ENCODE assay signal across 16 cellular contexts in genomic region chr14:106209745-106210144, GRCh38.
DNase-seq lines count a peak whose midpoint lies in the region; ATAC-seq lines count a peak whose summit lies in the region.
"Had no signal": no experiment of that assay in that cellular context is flagged by ENCODE, and none has a peak within 500 bp of the region (broad histone marks: within the 10 kb centered on the region; RNA-seq: fewer than 3 reads in every experiment).

No MANE protein-coding gene starts in this region.

- no peak overlapping the region for H3K4me3 Mint-ChIP-seq in activated CD4-positive, alpha-beta T cell treated with anti-CD3 and anti-CD28 coated beads, Interleukin-2, amount 10 ng/mL, durations not matched to agents 7 days and 5 days
- H3K4me3 Mint-ChIP-seq: dendritic cell treated with granulocyte-macrophage colony-stimulating factor and Interleukin-4, amounts not matched to agents 40 ng/mL and 50 ng/mL, for 4 days; naive B cell; WTC11 had no signal

- H3K4me1 Mint-ChIP-seq in activated CD4-positive, alpha-beta T cell treated with anti-CD3 and anti-CD28 coated beads, Interleukin-2, amount 10 ng/mL, durations not matched to agents 7 days and 5 days, result peaks cover 13% of the 10 kb centered on the region
- H3K4me1 Mint-ChIP-seq: WTC11 had no signal

- DNase-seq in stimulated activated CD4-positive, alpha-beta T cell treated with anti-CD3 and anti-CD28 coated beads, Interleukin-12 subunit alpha, Interleukin-12 subunit beta, amount 100 ng/mL, for 4 hours, result peak; percentile 20
- no peak for DNase-seq in stimulated activated CD4-positive, alpha-beta T cell treated with anti-CD3 and anti-CD28 coated beads, Interleukin-4, amount 100 ng/mL, for 24 hours
- DNase-seq in activated CD4-positive, alpha-beta T cell treated with anti-CD3 and anti-CD28 coated beads, Interleukin-2, amount 10 ng/mL, durations not matched to agents 7 days and 5 days, result peak; percentile 36
- DNase-seq in activated naive CD4-positive, alpha-beta T cell treated with anti-CD3 and anti-CD28 coated beads, Interleukin-2, amount 50 U/mL, for 72 hours (ENCODE audit: low spot score in 2 of 2), result no peak
- no peak for DNase-seq in stimulated activated naive CD8-positive, alpha-beta T cell treated with anti-CD3 and anti-CD28 coated beads, Interleukin-15, Interleukin-2, amounts not matched to agents 100 U/mL and 50 U/mL, for 24 hours
- DNase-seq in occipital lobe (lab: John Stamatoyannopoulos, UW) (no peak), NCI-H524 treated with DMSO at 0.1 percent for 48 hours (lab: John Stamatoyannopoulos, UW) (no peak)
- DNase-seq: ACHN, COR-L47, naive B cell, NCI-H2081 treated with DMSO at 0.1 percent for 48 hours, NCI-H82, SW 1271 had no signal

- ATAC-seq in activated naive CD4-positive, alpha-beta T cell treated with anti-CD3 and anti-CD28 coated beads, Interleukin-2, amount 50 U/mL, for 72 hours, result peak; percentile 76 to 82
- peak; percentile 49 for ATAC-seq in stimulated activated naive CD8-positive, alpha-beta T cell treated with anti-CD3 and anti-CD28 coated beads, Interleukin-15, Interleukin-2, amounts not matched to agents 100 U/mL and 50 U/mL, for 24 hours
- ATAC-seq in HG02870 (IDR thresholded peaks at IDR 0.05; ENCODE audit: unreplicated experiment), result no peak
- ATAC-seq: WTC11 had no signal

- H3K27me3 Mint-ChIP-seq in activated CD4-positive, alpha-beta T cell treated with anti-CD3 and anti-CD28 coated beads, Interleukin-2, amount 10 ng/mL, durations not matched to agents 7 days and 5 days, result peaks cover 33% of the 10 kb centered on the region

- CTCF ChIA-PET in activated CD4-positive, alpha-beta T cell treated with anti-CD3 and anti-CD28 coated beads, Interleukin-2, amount 10 ng/mL, durations not matched to agents 7 days and 5 days (lab: Charles Lee), result interaction anchor here (1.1 to 3.2 kb wide), 8 partner anchors 10 to 259 kb away, joined by 3 to 24 read pairs (median 5); no protein-coding TSS in a partner anchor

- H3K36me3 Mint-ChIP-seq in activated CD4-positive, alpha-beta T cell treated with anti-CD3 and anti-CD28 coated beads, Interleukin-2, amount 10 ng/mL, durations not matched to agents 7 days and 5 days (ENCODE audit: low read depth), result no peaks in the 10 kb centered on the region
- H3K36me3 Mint-ChIP-seq in activated naive CD4-positive, alpha-beta T cell treated with anti-CD3 and anti-CD28 coated beads, Interleukin-2, amount 50 U/mL, for 72 hours, result no peaks in the 10 kb centered on the region
- H3K36me3 Mint-ChIP-seq: naive B cell had no signal

- peak overlapping the region; percentile 63 for H3K27ac Mint-ChIP-seq in activated CD4-positive, alpha-beta T cell treated with anti-CD3 and anti-CD28 coated beads, Interleukin-2, amount 10 ng/mL, durations not matched to agents 7 days and 5 days
- H3K27ac Mint-ChIP-seq in activated naive CD4-positive, alpha-beta T cell treated with anti-CD3 and anti-CD28 coated beads, Interleukin-2, amount 50 U/mL, for 72 hours, result peak overlapping the region; percentile 53 to 70
- H3K27ac Mint-ChIP-seq: dendritic cell treated with granulocyte-macrophage colony-stimulating factor and Interleukin-4, amounts not matched to agents 40 ng/mL and 50 ng/mL, for 4 days; WTC11 had no signal

- no peaks in the 10 kb centered on the region for H3K9me3 Mint-ChIP-seq in activated CD4-positive, alpha-beta T cell treated with anti-CD3 and anti-CD28 coated beads, Interleukin-2, amount 10 ng/mL, durations not matched to agents 7 days and 5 days
- H3K9me3 Mint-ChIP-seq in activated naive CD4-positive, alpha-beta T cell treated with anti-CD3 and anti-CD28 coated beads, Interleukin-2, amount 50 U/mL, for 72 hours, result no peaks in the 10 kb centered on the region
- H3K9me3 Mint-ChIP-seq: dendritic cell treated with granulocyte-macrophage colony-stimulating factor and Interleukin-4, amounts not matched to agents 40 ng/mL and 50 ng/mL, for 4 days; naive B cell had no signal

- POLR2A ChIA-PET in activated CD4-positive, alpha-beta T cell treated with anti-CD3 and anti-CD28 coated beads, Interleukin-2, amount 10 ng/mL, durations not matched to agents 7 days and 5 days (lab: Charles Lee), result no interaction called here

Comparison
In these comparisons a context has a peak if more than half of its experiments do, and no peak if none do; other contexts are left out.
1. DNase-seq: peak in stimulated activated CD4-positive, alpha-beta T cell treated with anti-CD3 and anti-CD28 coated beads, Interleukin-12 subunit alpha, Interleukin-12 subunit beta, amount 100 ng/mL, for 4 hours (single experiment) and activated CD4-positive, alpha-beta T cell treated with anti-CD3 and anti-CD28 coated beads, Interleukin-2, amount 10 ng/mL, durations not matched to agents 7 days and 5 days (single experiment); none in stimulated activated CD4-positive, alpha-beta T cell treated with anti-CD3 and anti-CD28 coated beads, Interleukin-4, amount 100 ng/mL, for 24 hours (single experiment), activated naive CD4-positive, alpha-beta T cell treated with anti-CD3 and anti-CD28 coated beads, Interleukin-2, amount 50 U/mL, for 72 hours (0 of 2), stimulated activated naive CD8-positive, alpha-beta T cell treated with anti-CD3 and anti-CD28 coated beads, Interleukin-15, Interleukin-2, amounts not matched to agents 100 U/mL and 50 U/mL, for 24 hours (single experiment), occipital lobe (single experiment) and NCI-H524 treated with DMSO at 0.1 percent for 48 hours (single experiment).